ENCODE assay signal across 22 cellular contexts in genomic region chr13:90104764-90105163, GRCh38.
DNase-seq lines count a peak whose midpoint lies in the region; ATAC-seq and TF ChIP-seq lines count a peak whose summit lies in the region.
"Had no signal": no experiment of that assay in that cellular context is flagged by ENCODE, and none has a peak within 500 bp of the region (broad histone marks: within the 10 kb centered on the region; RNA-seq: fewer than 3 reads in every experiment).

No MANE protein-coding gene starts in this region.

- no peak overlapping the region for H4K8ac ChIP-seq in H9 (replicated peaks; ENCODE audit: insufficient read length, low read depth, low read length)

- H2BK20ac ChIP-seq in H9 (ENCODE audit: low read depth, low read length, poor library complexity, severe bottlenecking): no peak overlapping the region

- no peak overlapping the region for H2BK5ac ChIP-seq in H9 (ENCODE audit: insufficient read length, low read length)

- H3K27ac Mint-ChIP-seq in H9 (no peak overlapping the region; a peak in 1 of 7 replicates), type B pancreatic cell (peak overlapping the region; percentile 91)
- H3K27ac Mint-ChIP-seq in activated naive CD4-positive, alpha-beta T cell treated with anti-CD3 and anti-CD28 coated beads, Interleukin-2, amount 10 ng/mL, durations not matched to agents 7 days and 5 days: no peak overlapping the region
- H3K27ac Mint-ChIP-seq: B cell; CD8-positive, alpha-beta memory T cell; GM23338 had no signal

- POLR2A ChIA-PET in PC-9 (lab: Charles Lee; ENCODE audit: unreplicated experiment): interaction anchor here (0.5 kb wide), 1 partner anchor 1456 kb away, joined by 6 read pairs; no protein-coding TSS in a partner anchor

- 0 out of 2 replicates have a peak overlapping the region, but pooled peaks have one; percentile 15 for H3K14ac ChIP-seq in H9 (ENCODE audit: insufficient read depth, low read length)

- no CpG with 5 or more reads among the region's 2 CpGs for WGBS in H9 (ENCODE audit: extremely low coverage, insufficient read length, low lambda C conversion rate)

- no peaks in the 10 kb centered on the region for H3K23me2 ChIP-seq in H9 (ENCODE audit: insufficient read length, low read depth, low read length, poor library complexity, severe bottlenecking)

- no peak overlapping the region for H3K4ac ChIP-seq in H9 (ENCODE audit: low read depth, low read length)

- no peak overlapping the region for H2BK12ac ChIP-seq in H9 (ENCODE audit: insufficient read length, low read depth, low read length)

- H3K4me1 ChIP-seq in H9 (ENCODE audit: insufficient read depth, low read length) (no peaks in the 10 kb centered on the region; the same call in 1 of the 2 replicates), PC-9 (replicated peaks; ENCODE audit: insufficient read depth) (0 out of 2 replicates have a peak, but pooled peaks cover 12% of the 10 kb centered on the region)
- H3K4me1 ChIP-seq: A549, Peyer's patch had no signal

- H3K9me2 ChIP-seq in PC-9 (ENCODE audit: insufficient read depth): no peaks in the 10 kb centered on the region

- H3K23ac ChIP-seq in H9 (ENCODE audit: insufficient read length, low read depth, low read length): no peak overlapping the region

- intact Hi-C loops in PC-9 (cut with micrococcal nuclease; ENCODE audit: unreplicated experiment): loop anchor here (1.0 kb wide), 1 partner anchor 49 kb away; no protein-coding TSS in a partner anchor

- DNase-seq in H9 (no peak), PC-9 (no peak), epithelial cell of prostate (ENCODE audit: low read depth, low spot score) (no peak), type B pancreatic cell (ENCODE audit: extremely low spot score, unreplicated experiment) (no peak)
- no peak for DNase-seq in activated naive CD4-positive, alpha-beta T cell treated with anti-CD3 and anti-CD28 coated beads, Interleukin-2, amount 10 ng/mL, durations not matched to agents 7 days and 5 days
- DNase-seq: Calu3; CD8-positive, alpha-beta memory T cell; DMS79 treated with DMSO at 0.1 percent for 48 hours; GF-D8; NCI-H1092 treated with DMSO at 0.1 percent for 48 hours; NCI-H1436; NCI-H187 treated with DMSO at 0.1 percent for 48 hours; NCI-H446; NCI-H526 treated with DMSO at 0.1 percent for 48 hours; Peyer's patch had no signal

- BruUV-seq in PC-9 (replicated peaks; lab: Mats Ljungman, UMichigan): no TSS peak

- H3K56ac ChIP-seq in H9 (ENCODE audit: insufficient read length, low read depth, low read length): no peak overlapping the region

- H3K4me3 ChIP-seq in PC-9: no peak overlapping the region
- H3K4me3 ChIP-seq: A549, GM23338, Peyer's patch had no signal

- H3K9me3 ChIP-seq in H9 (ENCODE audit: control insufficient read depth, low read depth, low read length): no peaks in the 10 kb centered on the region
- no peaks in the 10 kb centered on the region for H3K9me3 ChIP-seq in PC-9 (ENCODE audit: insufficient read depth, low read depth)
- H3K9me3 ChIP-seq: A549, Peyer's patch had no signal

- H4K5ac ChIP-seq in H9 (ENCODE audit: insufficient read length, low read depth, low read length): no peak overlapping the region

- H3T11ph ChIP-seq in H9 (ENCODE audit: low read length): no peak overlapping the region

- H3K9me3 Mint-ChIP-seq in H9 (peaks cover 0 to 7% of the 10 kb centered on the region in 2 experiments; a peak in 3 of 5 replicates), type B pancreatic cell (peaks cover 17% of the 10 kb centered on the region)
- peaks cover 20% of the 10 kb centered on the region for H3K9me3 Mint-ChIP-seq in activated naive CD4-positive, alpha-beta T cell treated with anti-CD3 and anti-CD28 coated beads, Interleukin-2, amount 10 ng/mL, durations not matched to agents 7 days and 5 days

- no peak overlapping the region for H2BK15ac ChIP-seq in H9 (ENCODE audit: low read depth, low read length)

- H4K20me1 ChIP-seq in H9 (ENCODE audit: control insufficient read depth, insufficient read depth, insufficient read length) (no peaks in the 10 kb centered on the region), PC-9 (ENCODE audit: insufficient read depth) (no peaks in the 10 kb centered on the region)

- H3K79me2 ChIP-seq in H9 (ENCODE audit: insufficient read depth, low read length) (no peaks in the 10 kb centered on the region), PC-9 (ENCODE audit: low read depth) (no peaks in the 10 kb centered on the region)

- H3K27me3 Mint-ChIP-seq in H9 (ENCODE audit: low read depth): no peaks in the 10 kb centered on the region; the same call in 1 of the 2 replicates
- no peaks in the 10 kb centered on the region for H3K27me3 Mint-ChIP-seq in type B pancreatic cell
- no peaks in the 10 kb centered on the region for H3K27me3 Mint-ChIP-seq in activated naive CD4-positive, alpha-beta T cell treated with anti-CD3 and anti-CD28 coated beads, Interleukin-2, amount 10 ng/mL, durations not matched to agents 7 days and 5 days
- H3K27me3 Mint-ChIP-seq: B cell; CD8-positive, alpha-beta memory T cell had no signal

- peaks cover 0 to 13% (median 12%) of the 10 kb centered on the region in 3 experiments; a peak in 4 of 7 replicates for H3K36me3 Mint-ChIP-seq in H9 (ENCODE audit: insufficient read depth in 1 of 3, low read depth in 3 of 3)
- no peaks in the 10 kb centered on the region for H3K36me3 Mint-ChIP-seq in type B pancreatic cell
- no peaks in the 10 kb centered on the region for H3K36me3 Mint-ChIP-seq in activated naive CD4-positive, alpha-beta T cell treated with anti-CD3 and anti-CD28 coated beads, Interleukin-2, amount 10 ng/mL, durations not matched to agents 7 days and 5 days
- H3K36me3 Mint-ChIP-seq: CD14-positive monocyte; CD8-positive, alpha-beta memory T cell had no signal

- peaks cover 14 to 21% of the 10 kb centered on the region in 2 experiments for H3K4me1 Mint-ChIP-seq in H9
- peaks cover 11% of the 10 kb centered on the region for H3K4me1 Mint-ChIP-seq in type B pancreatic cell (ENCODE audit: unreplicated experiment)
- no peaks in the 10 kb centered on the region for H3K4me1 Mint-ChIP-seq in activated naive CD4-positive, alpha-beta T cell treated with anti-CD3 and anti-CD28 coated beads, Interleukin-2, amount 10 ng/mL, durations not matched to agents 7 days and 5 days
- H3K4me1 Mint-ChIP-seq: B cell; CD14-positive monocyte; CD8-positive, alpha-beta memory T cell had no signal

- H3K4me3 Mint-ChIP-seq in H9 (no peak overlapping the region), type B pancreatic cell (no peak overlapping the region)
- H3K4me3 Mint-ChIP-seq in activated naive CD4-positive, alpha-beta T cell treated with anti-CD3 and anti-CD28 coated beads, Interleukin-2, amount 10 ng/mL, durations not matched to agents 7 days and 5 days: no peak overlapping the region
- H3K4me3 Mint-ChIP-seq: B cell; CD14-positive monocyte; CD8-positive, alpha-beta memory T cell; GM23338 had no signal

- H4K91ac ChIP-seq in H9 (ENCODE audit: insufficient read length, low read depth, low read length): no peak overlapping the region

- no peaks in the 10 kb centered on the region for H3F3A ChIP-seq in PC-9 (ENCODE audit: insufficient read depth, low read depth)

- H3K36me3 ChIP-seq in PC-9 (ENCODE audit: low read depth): no peaks in the 10 kb centered on the region
- H3K36me3 ChIP-seq: Peyer's patch had no signal

- CTCF ChIA-PET in PC-9 (lab: Charles Lee): no interaction called here
- CTCF ChIA-PET in activated naive CD4-positive, alpha-beta T cell treated with anti-CD3 and anti-CD28 coated beads, Interleukin-2, amount 10 ng/mL, durations not matched to agents 7 days and 5 days (lab: Charles Lee): no interaction called here

- H3K4me2 ChIP-seq in H9 (ENCODE audit: insufficient read depth, insufficient read length, low read length) (no peak overlapping the region), PC-9 (0 out of 2 replicates have a peak overlapping the region, but pooled peaks have one; percentile 14)
- H3K4me2 ChIP-seq: A549, GM23338 had no signal

- H3K18ac ChIP-seq in H9 (ENCODE audit: insufficient read length, low read depth, low read length): no peak overlapping the region

- H3K79me1 ChIP-seq in H9 (ENCODE audit: insufficient read depth, low read depth, low read length, poor library complexity, severe bottlenecking): no peaks in the 10 kb centered on the region

- H2BK120ac ChIP-seq in H9 (ENCODE audit: low read depth, low read length, poor library complexity, severe bottlenecking): no peak overlapping the region

- ATAC-seq in HG03159 (IDR thresholded peaks at IDR 0.05; ENCODE audit: unreplicated experiment) (no peak), HG03469 (IDR thresholded peaks at IDR 0.05; ENCODE audit: unreplicated experiment) (no peak)
- ATAC-seq: A549, GM23338, HepG2 had no signal

- H2AK5ac ChIP-seq in H9 (ENCODE audit: insufficient read length, low read length): no peak overlapping the region

- TF ChIP-seq CTCF in H9 (conservative IDR thresholded peaks at IDR 0.05): no peak
- no peak for TF ChIP-seq CTCF in PC-9 (conservative IDR thresholded peaks at IDR 0.05)
- TF ChIP-seq CTCF in type B pancreatic cell (conservative IDR thresholded peaks at IDR 0.05): no peak

- H3K27ac ChIP-seq in H9 (ENCODE audit: insufficient read length, low read depth, low read length) (no peak overlapping the region), PC-9 (peak overlapping the region; percentile 33; the same call in 1 of the 2 replicates), epithelial cell of prostate (peak overlapping the region; percentile 63)
- H3K27ac ChIP-seq: A549, Peyer's patch had no signal

- no peak overlapping the region for H2AFZ ChIP-seq in H9 (ENCODE audit: low read length)
- H2AFZ ChIP-seq in PC-9: no peak overlapping the region
- H2AFZ ChIP-seq: GM23338 had no signal

- H3K9ac ChIP-seq in H9 (ENCODE audit: extremely low read depth, insufficient read length, low read length): no peak overlapping the region

- no peaks in the 10 kb centered on the region for H3K27me3 ChIP-seq in H9 (ENCODE audit: insufficient read depth, low read length)
- no peaks in the 10 kb centered on the region for H3K27me3 ChIP-seq in PC-9 (ENCODE audit: insufficient read depth, low read depth)
- H3K27me3 ChIP-seq: Peyer's patch had no signal
